28 cellular contexts compared by ENCODE assay signal in genomic region chr18:56804395-56804794, GRCh38.
A peak's percentile ranks its signal among the peaks of the same experiment; 100 is the strongest.
DNase-seq lines count a peak whose midpoint lies in the region; ATAC-seq and FAIRE-seq lines count a peak whose summit lies in the region.
"Had no signal": no experiment of that assay in that cellular context is flagged by ENCODE, and none has a peak within 500 bp of the region (broad histone marks: within the 10 kb centered on the region; RNA-seq: fewer than 3 reads in every experiment).

No MANE protein-coding gene starts in this region.

- FAIRE-seq in GM18507 (lab: Jason Lieb, UNC) (no peak), endometrium (lab: Jason Lieb, UNC) (peak; percentile 45)
- FAIRE-seq: islet of Langerhans had no signal

- DNase-seq in GM18507 (ENCODE audit: extremely low spot score, insufficient read length, low read depth): peak; percentile 1
- DNase-seq in activated effector memory CD4-positive, alpha-beta T cell treated with anti-CD3 and anti-CD28 coated beads, Interleukin-2, amount 50 U/mL, for 16 hours: no peak
- DNase-seq in NCI-H187 treated with DMSO at 0.1 percent for 48 hours (lab: John Stamatoyannopoulos, UW): no peak
- DNase-seq in NOMO-1 treated with dmso at 0.1 percent for 144 hours (lab: John Stamatoyannopoulos, UW; ENCODE audit: unreplicated experiment): no peak
- DNase-seq: activated CD4-positive, alpha-beta T cell treated with anti-CD3 and anti-CD28 coated beads, Interleukin-2, amount 10 ng/mL, durations not matched to agents 7 days and 5 days; activated naive CD4-positive, alpha-beta T cell; aorta; caudate nucleus; CD4-positive, alpha-beta memory T cell; DMS153; dorsolateral prefrontal cortex; GF-D8; hippocampal formation; KBM-7; lower lobe of right lung; NCI-H1694 treated with DMSO at 0.1 percent for 48 hours; NCI-H2227 treated with DMSO at 0.1 percent for 48 hours; NCI-H774; PC-9; stimulated activated CD4-positive, alpha-beta T cell treated with anti-CD3 and anti-CD28 coated beads, Interleukin-2, amount 100 ng/mL, for 48 hours; T-helper 1 cell; upper lobe of left lung had no signal

- peak; percentile 59 for ATAC-seq in GM19455 (IDR thresholded peaks at IDR 0.05; ENCODE audit: unreplicated experiment)
- peak; percentile 51 for ATAC-seq in HG03175 (IDR thresholded peaks at IDR 0.05; ENCODE audit: unreplicated experiment)
- ATAC-seq in GM19023 (IDR thresholded peaks at IDR 0.05; ENCODE audit: unreplicated experiment): no peak
- ATAC-seq: GM23338, lower lobe of right lung had no signal
